In the genomic region with DNA sequence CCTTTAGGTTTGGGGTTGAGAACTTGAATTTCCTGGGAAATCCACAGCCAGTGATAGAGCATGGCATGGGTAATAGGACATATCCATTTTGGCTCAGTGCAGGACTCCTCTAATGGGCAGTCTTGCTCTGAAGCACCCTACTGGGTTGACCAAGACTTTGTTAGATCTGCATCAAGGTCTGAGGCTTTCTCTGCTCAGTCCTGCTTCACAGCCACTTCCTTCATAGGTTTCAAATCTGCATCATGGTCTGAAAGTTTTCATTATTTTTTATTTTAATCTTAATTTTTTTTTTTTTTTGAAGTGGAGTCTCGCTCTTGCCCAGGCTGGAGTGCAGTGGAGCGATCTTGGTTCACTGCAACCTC, we compare ENCODE assay signal across 12 cellular contexts. TPM values are rescaled to one million over a fixed set of nuclear protein-coding genes. Genes with fewer than 3 reads are reported as not detected.
DNase-seq lines count a peak whose midpoint lies in the region; ATAC-seq and TF ChIP-seq lines count a peak whose summit lies in the region.
"Had no signal": no experiment of that assay in that cellular context is flagged by ENCODE, and none has a peak within 500 bp of the region (broad histone marks: within the 10 kb centered on the region; RNA-seq: fewer than 3 reads in every experiment).

No MANE protein-coding gene starts in this region.

- no peak overlapping the region for H3K4me3 ChIP-seq in lower leg skin (ENCODE audit: low read depth, poor library complexity, severe bottlenecking)
- H3K4me3 ChIP-seq: pancreas, upper lobe of left lung had no signal

- ATAC-seq in HG02623 (IDR thresholded peaks at IDR 0.05; ENCODE audit: unreplicated experiment), result peak; percentile 26
- peak; percentile 6 for ATAC-seq in stimulated activated naive CD8-positive, alpha-beta T cell treated with anti-CD3 and anti-CD28 coated beads, Interleukin-15, amount 100 ng/mL, for 72 hours
- no peak for ATAC-seq in HG03457 (IDR thresholded peaks at IDR 0.05; ENCODE audit: unreplicated experiment)
- ATAC-seq: pancreas had no signal

- H3K36me3 Mint-ChIP-seq in activated naive CD4-positive, alpha-beta T cell treated with anti-CD3 and anti-CD28 coated beads, Interleukin-2, amount 10 ng/mL, durations not matched to agents 7 days and 5 days, result peaks cover 31% of the 10 kb centered on the region
- H3K36me3 Mint-ChIP-seq in IgD-negative memory B cell, result no peaks in the 10 kb centered on the region

- no peaks in the 10 kb centered on the region for H3K27me3 Mint-ChIP-seq in activated naive CD4-positive, alpha-beta T cell treated with anti-CD3 and anti-CD28 coated beads, Interleukin-2, amount 10 ng/mL, durations not matched to agents 7 days and 5 days
- H3K27me3 Mint-ChIP-seq in IgD-negative memory B cell, result no peaks in the 10 kb centered on the region
- H3K27me3 Mint-ChIP-seq in stimulated activated naive CD8-positive, alpha-beta T cell treated with anti-CD3 and anti-CD28 coated beads, Interleukin-15, amount 100 ng/mL, for 72 hours, result no peaks in the 10 kb centered on the region

- H3K4me1 Mint-ChIP-seq in activated naive CD4-positive, alpha-beta T cell treated with anti-CD3 and anti-CD28 coated beads, Interleukin-2, amount 10 ng/mL, durations not matched to agents 7 days and 5 days, result peaks cover 45% of the 10 kb centered on the region
- peaks cover 19 to 36% (median 33%) of the 10 kb centered on the region in 3 donors for H3K4me1 Mint-ChIP-seq in IgD-negative memory B cell
- H3K4me1 Mint-ChIP-seq in stimulated activated naive CD8-positive, alpha-beta T cell treated with anti-CD3 and anti-CD28 coated beads, Interleukin-15, amount 100 ng/mL, for 72 hours, result peaks cover 59% of the 10 kb centered on the region

- H3K9me3 Mint-ChIP-seq in activated naive CD4-positive, alpha-beta T cell treated with anti-CD3 and anti-CD28 coated beads, Interleukin-2, amount 10 ng/mL, durations not matched to agents 7 days and 5 days, result no peaks in the 10 kb centered on the region
- H3K9me3 Mint-ChIP-seq in IgD-negative memory B cell, result no peaks in the 10 kb centered on the region
- no peaks in the 10 kb centered on the region for H3K9me3 Mint-ChIP-seq in stimulated activated naive CD8-positive, alpha-beta T cell treated with anti-CD3 and anti-CD28 coated beads, Interleukin-15, amount 100 ng/mL, for 72 hours

- intact Hi-C loops in lower leg skin (cut with DNase I; ENCODE audit: low total_unique reads), result no loop called here

- CTCF ChIA-PET in activated naive CD4-positive, alpha-beta T cell treated with anti-CD3 and anti-CD28 coated beads, Interleukin-2, amount 10 ng/mL, durations not matched to agents 7 days and 5 days (lab: Charles Lee), result interaction anchor here (0.6 to 1.2 kb wide), 2 partner anchors 11 to 118 kb away, joined by 3 read pairs; no protein-coding TSS in a partner anchor

- no peak for TF ChIP-seq POLR2A in lower leg skin (IDR thresholded peaks at IDR 0.05)

- H3K27ac Mint-ChIP-seq in activated naive CD4-positive, alpha-beta T cell treated with anti-CD3 and anti-CD28 coated beads, Interleukin-2, amount 10 ng/mL, durations not matched to agents 7 days and 5 days, result peak overlapping the region; percentile 84
- peak overlapping the region in 2 of 3 donors; percentile 40 to 97 for H3K27ac Mint-ChIP-seq in IgD-negative memory B cell
- H3K27ac Mint-ChIP-seq in stimulated activated naive CD8-positive, alpha-beta T cell treated with anti-CD3 and anti-CD28 coated beads, Interleukin-15, amount 100 ng/mL, for 72 hours, result peak overlapping the region in 1 of 2 donors; percentile 78

- TF ChIP-seq CTCF in lower leg skin (IDR thresholded peaks at IDR 0.05), result no peak

- H3K4me3 Mint-ChIP-seq in activated naive CD4-positive, alpha-beta T cell treated with anti-CD3 and anti-CD28 coated beads, Interleukin-2, amount 10 ng/mL, durations not matched to agents 7 days and 5 days, result no peak overlapping the region
- H3K4me3 Mint-ChIP-seq in IgD-negative memory B cell, result peak overlapping the region in 1 of 4 donors; percentile 15
- H3K4me3 Mint-ChIP-seq in stimulated activated naive CD8-positive, alpha-beta T cell treated with anti-CD3 and anti-CD28 coated beads, Interleukin-15, amount 100 ng/mL, for 72 hours, result peak overlapping the region in 1 of 2 donors; percentile 59

- DNase-seq in activated naive CD4-positive, alpha-beta T cell treated with anti-CD3 and anti-CD28 coated beads, Interleukin-2, amount 10 ng/mL, durations not matched to agents 7 days and 5 days, result no peak
- DNase-seq in activated naive CD4-positive, alpha-beta T cell (lab: John Stamatoyannopoulos, UW), result no peak
- DNase-seq in stimulated activated naive CD8-positive, alpha-beta T cell treated with anti-CD3 and anti-CD28 coated beads, Interleukin-15, amount 100 ng/mL, for 72 hours, result no peak
- DNase-seq in lower leg skin (ENCODE audit: low spot score in 2 of 2) (no peak), NCI-H1417 treated with DMSO at 0.1 percent for 48 hours (lab: John Stamatoyannopoulos, UW) (no peak)
- DNase-seq: EL, SK-N-SH, upper lobe of left lung had no signal

- 97 to 100% methylated on average over 2 of the region's 2 CpGs for WGBS in lower leg skin, 2 donors

RNA-seq across cellular contexts. Expression of gene KIF2A, which starts 36.5 kb away (rescaled TPM):
- polyA plus RNA-seq in IgD-negative memory B cell, result 61.1 TPM
- total RNA-seq in lower leg skin, result 10 to 100 TPM; 14.5 to 33.4 (median 21.2) TPM
